2 cellular contexts compared by ENCODE assay signal in the genomic region with DNA sequence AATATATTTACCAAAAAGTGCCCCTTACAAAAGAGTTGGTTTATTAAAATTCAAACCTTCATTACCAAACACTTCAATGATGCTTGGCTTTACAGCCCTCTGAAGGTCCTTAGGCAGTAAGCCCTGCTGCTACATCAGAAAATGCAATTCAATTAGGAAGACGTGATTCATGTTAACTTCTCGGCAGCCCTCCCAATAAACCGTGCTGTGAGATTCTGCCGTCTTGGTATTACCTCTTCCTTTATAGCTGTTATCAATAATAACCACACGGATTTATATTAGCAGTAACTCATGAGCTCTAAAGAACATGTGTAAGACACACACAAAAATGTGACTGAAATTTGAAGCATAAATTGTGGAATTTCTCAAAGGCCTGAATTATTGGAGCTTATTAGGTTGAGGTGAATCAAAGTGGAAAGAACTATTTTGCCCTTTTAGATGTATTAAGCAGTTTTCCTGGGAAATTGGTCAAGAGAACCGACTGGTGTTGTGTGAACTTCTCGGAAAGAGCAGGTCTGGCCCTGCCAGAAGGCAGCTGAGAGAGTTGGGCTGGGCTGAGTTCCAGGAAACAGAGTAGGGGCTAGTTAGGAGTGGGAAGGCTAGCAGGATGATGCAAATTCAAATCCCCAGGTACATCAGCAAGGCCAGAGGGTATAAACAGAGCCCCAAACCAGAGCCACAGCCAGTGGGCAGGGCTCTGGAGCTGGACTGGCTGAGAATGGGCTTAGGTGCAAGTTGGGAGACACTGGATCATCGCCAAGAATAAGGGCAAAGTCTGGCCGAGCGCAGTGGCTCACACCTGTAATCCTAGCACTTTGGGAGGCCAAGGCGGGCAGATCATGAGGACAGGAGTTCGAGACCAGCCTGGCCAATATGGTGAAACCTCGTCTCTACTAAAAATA.
A peak's percentile ranks its signal among the peaks of the same experiment; 100 is the strongest.
TF ChIP-seq lines count a peak whose summit lies in the region.

No MANE protein-coding gene starts in this region.

TF ChIP-seq in K562, 482 proteins besides CTCF, POLR2A, EP300 and RAD21 (continued from another document and continues in another):
- TF ChIP-seq, protein P1, sequence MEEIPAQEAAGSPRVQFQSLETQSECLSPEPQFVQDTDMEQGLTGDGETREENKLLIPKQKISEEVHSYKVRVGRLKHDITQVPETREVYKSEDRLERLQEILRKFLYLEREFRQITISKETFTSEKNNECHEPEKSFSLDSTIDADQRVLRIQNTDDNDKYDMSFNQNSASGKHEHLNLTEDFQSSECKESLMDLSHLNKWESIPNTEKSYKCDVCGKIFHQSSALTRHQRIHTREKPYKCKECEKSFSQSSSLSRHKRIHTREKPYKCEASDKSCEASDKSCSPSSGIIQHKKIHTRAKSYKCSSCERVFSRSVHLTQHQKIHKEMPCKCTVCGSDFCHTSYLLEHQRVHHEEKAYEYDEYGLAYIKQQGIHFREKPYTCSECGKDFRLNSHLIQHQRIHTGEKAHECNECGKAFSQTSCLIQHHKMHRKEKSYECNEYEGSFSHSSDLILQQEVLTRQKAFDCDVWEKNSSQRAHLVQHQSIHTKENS (CRISPR knock-in tag; IDR thresholded peaks at IDR 0.05): no peak
- TF ChIP-seq ZEB2 (IDR thresholded peaks at IDR 0.05) (0 out of 2 replicates have a peak, but pooled peaks have one; percentile 55), CEBPG (CRISPR knock-in tag; IDR thresholded peaks at IDR 0.05) (peak; percentile 49), CEBPG (tag; conservative IDR thresholded peaks at IDR 0.05 in 1 of 2, IDR thresholded peaks at IDR 0.05 in 1 of 2) (no peak; a peak in 1 of 4 replicates), COPS2 (conservative IDR thresholded peaks at IDR 0.05) (no peak), NR4A1 (CRISPR knock-in tag; IDR thresholded peaks at IDR 0.05) (no peak), NR4A1 (tag; IDR thresholded peaks at IDR 0.05) (0 out of 2 replicates have a peak, but pooled peaks have one; percentile 41), HDAC1 (IDR thresholded peaks at IDR 0.05) (no peak; a peak in 1 of 4 replicates), CXXC5 (CRISPR knock-in tag; IDR thresholded peaks at IDR 0.05) (peak; percentile 70), HNRNPH1 (optimal IDR thresholded peaks at IDR 0.05; ENCODE audit: low read depth, low read length) (no peak), EP400 (IDR thresholded peaks at IDR 0.05) (peak; percentile 34), ZNF830 (CRISPR knock-in tag; IDR thresholded peaks at IDR 0.05) (0 out of 2 replicates have a peak, but pooled peaks have one; percentile 51), ARHGAP35 (IDR thresholded peaks at IDR 0.05; ENCODE audit: partially characterized antibody) (no peak), PCBP1 (IDR thresholded peaks at IDR 0.05; ENCODE audit: low read depth, low read length, poor library complexity, severe bottlenecking) (no peak)
- TF ChIP-seq, protein P2, sequence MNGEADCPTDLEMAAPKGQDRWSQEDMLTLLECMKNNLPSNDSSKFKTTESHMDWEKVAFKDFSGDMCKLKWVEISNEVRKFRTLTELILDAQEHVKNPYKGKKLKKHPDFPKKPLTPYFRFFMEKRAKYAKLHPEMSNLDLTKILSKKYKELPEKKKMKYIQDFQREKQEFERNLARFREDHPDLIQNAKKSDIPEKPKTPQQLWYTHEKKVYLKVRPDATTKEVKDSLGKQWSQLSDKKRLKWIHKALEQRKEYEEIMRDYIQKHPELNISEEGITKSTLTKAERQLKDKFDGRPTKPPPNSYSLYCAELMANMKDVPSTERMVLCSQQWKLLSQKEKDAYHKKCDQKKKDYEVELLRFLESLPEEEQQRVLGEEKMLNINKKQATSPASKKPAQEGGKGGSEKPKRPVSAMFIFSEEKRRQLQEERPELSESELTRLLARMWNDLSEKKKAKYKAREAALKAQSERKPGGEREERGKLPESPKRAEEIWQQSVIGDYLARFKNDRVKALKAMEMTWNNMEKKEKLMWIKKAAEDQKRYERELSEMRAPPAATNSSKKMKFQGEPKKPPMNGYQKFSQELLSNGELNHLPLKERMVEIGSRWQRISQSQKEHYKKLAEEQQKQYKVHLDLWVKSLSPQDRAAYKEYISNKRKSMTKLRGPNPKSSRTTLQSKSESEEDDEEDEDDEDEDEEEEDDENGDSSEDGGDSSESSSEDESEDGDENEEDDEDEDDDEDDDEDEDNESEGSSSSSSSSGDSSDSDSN (IDR thresholded peaks at IDR 0.05; ENCODE audit: borderline replicate concordance in 1 of 2, low read depth in 2 of 2, low read length in 2 of 2): peak in 1 of 2 experiments; percentile 71; a peak in 2 of 4 replicates
- TF ChIP-seq, protein P3, sequence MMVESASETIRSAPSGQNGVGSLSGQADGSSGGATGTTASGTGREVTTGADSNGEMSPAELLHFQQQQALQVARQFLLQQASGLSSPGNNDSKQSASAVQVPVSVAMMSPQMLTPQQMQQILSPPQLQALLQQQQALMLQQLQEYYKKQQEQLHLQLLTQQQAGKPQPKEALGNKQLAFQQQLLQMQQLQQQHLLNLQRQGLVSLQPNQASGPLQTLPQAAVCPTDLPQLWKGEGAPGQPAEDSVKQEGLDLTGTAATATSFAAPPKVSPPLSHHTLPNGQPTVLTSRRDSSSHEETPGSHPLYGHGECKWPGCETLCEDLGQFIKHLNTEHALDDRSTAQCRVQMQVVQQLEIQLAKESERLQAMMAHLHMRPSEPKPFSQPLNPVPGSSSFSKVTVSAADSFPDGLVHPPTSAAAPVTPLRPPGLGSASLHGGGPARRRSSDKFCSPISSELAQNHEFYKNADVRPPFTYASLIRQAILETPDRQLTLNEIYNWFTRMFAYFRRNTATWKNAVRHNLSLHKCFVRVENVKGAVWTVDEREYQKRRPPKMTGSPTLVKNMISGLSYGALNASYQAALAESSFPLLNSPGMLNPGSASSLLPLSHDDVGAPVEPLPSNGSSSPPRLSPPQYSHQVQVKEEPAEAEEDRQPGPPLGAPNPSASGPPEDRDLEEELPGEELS (CRISPR knock-in tag; IDR thresholded peaks at IDR 0.05; ENCODE audit: borderline replicate concordance): no peak
- TF ChIP-seq, protein P4, sequence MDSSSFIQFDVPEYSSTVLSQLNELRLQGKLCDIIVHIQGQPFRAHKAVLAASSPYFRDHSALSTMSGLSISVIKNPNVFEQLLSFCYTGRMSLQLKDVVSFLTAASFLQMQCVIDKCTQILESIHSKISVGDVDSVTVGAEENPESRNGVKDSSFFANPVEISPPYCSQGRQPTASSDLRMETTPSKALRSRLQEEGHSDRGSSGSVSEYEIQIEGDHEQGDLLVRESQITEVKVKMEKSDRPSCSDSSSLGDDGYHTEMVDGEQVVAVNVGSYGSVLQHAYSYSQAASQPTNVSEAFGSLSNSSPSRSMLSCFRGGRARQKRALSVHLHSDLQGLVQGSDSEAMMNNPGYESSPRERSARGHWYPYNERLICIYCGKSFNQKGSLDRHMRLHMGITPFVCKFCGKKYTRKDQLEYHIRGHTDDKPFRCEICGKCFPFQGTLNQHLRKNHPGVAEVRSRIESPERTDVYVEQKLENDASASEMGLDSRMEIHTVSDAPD (CRISPR knock-in tag; IDR thresholded peaks at IDR 0.05): no peak
- TF ChIP-seq, protein P5, sequence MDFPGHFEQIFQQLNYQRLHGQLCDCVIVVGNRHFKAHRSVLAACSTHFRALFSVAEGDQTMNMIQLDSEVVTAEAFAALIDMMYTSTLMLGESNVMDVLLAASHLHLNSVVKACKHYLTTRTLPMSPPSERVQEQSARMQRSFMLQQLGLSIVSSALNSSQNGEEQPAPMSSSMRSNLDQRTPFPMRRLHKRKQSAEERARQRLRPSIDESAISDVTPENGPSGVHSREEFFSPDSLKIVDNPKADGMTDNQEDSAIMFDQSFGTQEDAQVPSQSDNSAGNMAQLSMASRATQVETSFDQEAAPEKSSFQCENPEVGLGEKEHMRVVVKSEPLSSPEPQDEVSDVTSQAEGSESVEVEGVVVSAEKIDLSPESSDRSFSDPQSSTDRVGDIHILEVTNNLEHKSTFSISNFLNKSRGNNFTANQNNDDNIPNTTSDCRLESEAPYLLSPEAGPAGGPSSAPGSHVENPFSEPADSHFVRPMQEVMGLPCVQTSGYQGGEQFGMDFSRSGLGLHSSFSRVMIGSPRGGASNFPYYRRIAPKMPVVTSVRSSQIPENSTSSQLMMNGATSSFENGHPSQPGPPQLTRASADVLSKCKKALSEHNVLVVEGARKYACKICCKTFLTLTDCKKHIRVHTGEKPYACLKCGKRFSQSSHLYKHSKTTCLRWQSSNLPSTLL (IDR thresholded peaks at IDR 0.05): peak; percentile 90; the same call in 1 of the 2 replicates

TF ChIP-seq in HepG2, 621 proteins besides CTCF, POLR2A, EP300 and RAD21 (continued from another document and continues in another):
- no peak for TF ChIP-seq RAD51 (IDR thresholded peaks at IDR 0.05; ENCODE audit: borderline replicate concordance)
- TF ChIP-seq SKI (IDR thresholded peaks at IDR 0.05; ENCODE audit: partially characterized antibody): no peak
- peak; percentile 52 for TF ChIP-seq HNF4A (CRISPR knock-in tag; IDR thresholded peaks at IDR 0.05)
- TF ChIP-seq TGIF2 (CRISPR knock-in tag; IDR thresholded peaks at IDR 0.05): 0 out of 2 replicates have a peak, but pooled peaks have one; percentile 27
- no peak for TF ChIP-seq ZC3H4 (CRISPR knock-in tag; IDR thresholded peaks at IDR 0.05; ENCODE audit: borderline replicate concordance)
- TF ChIP-seq, protein P6, sequence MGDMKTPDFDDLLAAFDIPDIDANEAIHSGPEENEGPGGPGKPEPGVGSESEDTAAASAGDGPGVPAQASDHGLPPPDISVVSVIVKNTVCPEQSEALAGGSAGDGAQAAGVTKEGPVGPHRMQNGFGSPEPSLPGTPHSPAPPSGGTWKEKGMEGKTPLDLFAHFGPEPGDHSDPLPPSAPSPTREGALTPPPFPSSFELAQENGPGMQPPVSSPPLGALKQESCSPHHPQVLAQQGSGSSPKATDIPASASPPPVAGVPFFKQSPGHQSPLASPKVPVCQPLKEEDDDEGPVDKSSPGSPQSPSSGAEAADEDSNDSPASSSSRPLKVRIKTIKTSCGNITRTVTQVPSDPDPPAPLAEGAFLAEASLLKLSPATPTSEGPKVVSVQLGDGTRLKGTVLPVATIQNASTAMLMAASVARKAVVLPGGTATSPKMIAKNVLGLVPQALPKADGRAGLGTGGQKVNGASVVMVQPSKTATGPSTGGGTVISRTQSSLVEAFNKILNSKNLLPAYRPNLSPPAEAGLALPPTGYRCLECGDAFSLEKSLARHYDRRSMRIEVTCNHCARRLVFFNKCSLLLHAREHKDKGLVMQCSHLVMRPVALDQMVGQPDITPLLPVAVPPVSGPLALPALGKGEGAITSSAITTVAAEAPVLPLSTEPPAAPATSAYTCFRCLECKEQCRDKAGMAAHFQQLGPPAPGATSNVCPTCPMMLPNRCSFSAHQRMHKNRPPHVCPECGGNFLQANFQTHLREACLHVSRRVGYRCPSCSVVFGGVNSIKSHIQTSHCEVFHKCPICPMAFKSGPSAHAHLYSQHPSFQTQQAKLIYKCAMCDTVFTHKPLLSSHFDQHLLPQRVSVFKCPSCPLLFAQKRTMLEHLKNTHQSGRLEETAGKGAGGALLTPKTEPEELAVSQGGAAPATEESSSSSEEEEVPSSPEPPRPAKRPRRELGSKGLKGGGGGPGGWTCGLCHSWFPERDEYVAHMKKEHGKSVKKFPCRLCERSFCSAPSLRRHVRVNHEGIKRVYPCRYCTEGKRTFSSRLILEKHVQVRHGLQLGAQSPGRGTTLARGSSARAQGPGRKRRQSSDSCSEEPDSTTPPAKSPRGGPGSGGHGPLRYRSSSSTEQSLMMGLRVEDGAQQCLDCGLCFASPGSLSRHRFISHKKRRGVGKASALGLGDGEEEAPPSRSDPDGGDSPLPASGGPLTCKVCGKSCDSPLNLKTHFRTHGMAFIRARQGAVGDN (CRISPR knock-in tag; IDR thresholded peaks at IDR 0.05): peak; percentile 37
- no peak for TF ChIP-seq ZNF530 (CRISPR knock-in tag; IDR thresholded peaks at IDR 0.05; ENCODE audit: low read depth)
- TF ChIP-seq ADNP (CRISPR knock-in tag; IDR thresholded peaks at IDR 0.05): peak; percentile 73
- no peak for TF ChIP-seq ZNF430 (CRISPR knock-in tag; IDR thresholded peaks at IDR 0.05)
- TF ChIP-seq, protein P7, sequence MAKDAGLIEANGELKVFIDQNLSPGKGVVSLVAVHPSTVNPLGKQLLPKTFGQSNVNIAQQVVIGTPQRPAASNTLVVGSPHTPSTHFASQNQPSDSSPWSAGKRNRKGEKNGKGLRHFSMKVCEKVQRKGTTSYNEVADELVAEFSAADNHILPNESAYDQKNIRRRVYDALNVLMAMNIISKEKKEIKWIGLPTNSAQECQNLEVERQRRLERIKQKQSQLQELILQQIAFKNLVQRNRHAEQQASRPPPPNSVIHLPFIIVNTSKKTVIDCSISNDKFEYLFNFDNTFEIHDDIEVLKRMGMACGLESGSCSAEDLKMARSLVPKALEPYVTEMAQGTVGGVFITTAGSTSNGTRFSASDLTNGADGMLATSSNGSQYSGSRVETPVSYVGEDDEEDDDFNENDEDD (CRISPR knock-in tag; IDR thresholded peaks at IDR 0.05; ENCODE audit: borderline replicate concordance): no peak
- peak; percentile 45; the same call in 1 of the 2 replicates for TF ChIP-seq KDM2A (CRISPR knock-in tag; IDR thresholded peaks at IDR 0.05; ENCODE audit: borderline replicate concordance, low read depth)
- 0 out of 2 replicates have a peak, but pooled peaks have one; percentile 54 for TF ChIP-seq DNMT3B (CRISPR knock-in tag; conservative IDR thresholded peaks at IDR 0.05)
- TF ChIP-seq, protein P8, sequence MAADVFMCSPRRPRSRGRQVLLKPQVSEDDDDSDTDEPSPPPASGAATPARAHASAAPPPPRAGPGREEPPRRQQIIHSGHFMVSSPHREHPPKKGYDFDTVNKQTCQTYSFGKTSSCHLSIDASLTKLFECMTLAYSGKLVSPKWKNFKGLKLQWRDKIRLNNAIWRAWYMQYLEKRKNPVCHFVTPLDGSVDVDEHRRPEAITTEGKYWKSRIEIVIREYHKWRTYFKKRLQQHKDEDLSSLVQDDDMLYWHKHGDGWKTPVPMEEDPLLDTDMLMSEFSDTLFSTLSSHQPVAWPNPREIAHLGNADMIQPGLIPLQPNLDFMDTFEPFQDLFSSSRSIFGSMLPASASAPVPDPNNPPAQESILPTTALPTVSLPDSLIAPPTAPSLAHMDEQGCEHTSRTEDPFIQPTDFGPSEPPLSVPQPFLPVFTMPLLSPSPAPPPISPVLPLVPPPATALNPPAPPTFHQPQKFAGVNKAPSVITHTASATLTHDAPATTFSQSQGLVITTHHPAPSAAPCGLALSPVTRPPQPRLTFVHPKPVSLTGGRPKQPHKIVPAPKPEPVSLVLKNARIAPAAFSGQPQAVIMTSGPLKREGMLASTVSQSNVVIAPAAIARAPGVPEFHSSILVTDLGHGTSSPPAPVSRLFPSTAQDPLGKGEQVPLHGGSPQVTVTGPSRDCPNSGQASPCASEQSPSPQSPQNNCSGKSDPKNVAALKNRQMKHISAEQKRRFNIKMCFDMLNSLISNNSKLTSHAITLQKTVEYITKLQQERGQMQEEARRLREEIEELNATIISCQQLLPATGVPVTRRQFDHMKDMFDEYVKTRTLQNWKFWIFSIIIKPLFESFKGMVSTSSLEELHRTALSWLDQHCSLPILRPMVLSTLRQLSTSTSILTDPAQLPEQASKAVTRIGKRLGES (CRISPR knock-in tag; IDR thresholded peaks at IDR 0.05; ENCODE audit: borderline replicate concordance): no peak
- no peak for TF ChIP-seq EEA1 (CRISPR knock-in tag; IDR thresholded peaks at IDR 0.05; ENCODE audit: borderline replicate concordance)
- TF ChIP-seq PCBP1 (IDR thresholded peaks at IDR 0.05; ENCODE audit: borderline replicate concordance, low read depth, low read length): no peak
- no peak for TF ChIP-seq TAF15 (IDR thresholded peaks at IDR 0.05; ENCODE audit: low read depth, low read length, poor library complexity, severe bottlenecking)
